12 cellular contexts compared by ENCODE assay signal in genomic region chr13:98652721-98653470, GRCh38.
A peak's percentile ranks its signal among the peaks of the same experiment; 100 is the strongest.
DNase-seq lines count a peak whose midpoint lies in the region; ATAC-seq, FAIRE-seq and TF ChIP-seq lines count a peak whose summit lies in the region.
"Had no signal": no experiment of that assay in that cellular context is flagged by ENCODE, and none has a peak within 500 bp of the region (broad histone marks: within the 10 kb centered on the region; RNA-seq: fewer than 3 reads in every experiment).

No MANE protein-coding gene starts in this region.

- peak overlapping the region; percentile 78 for H3K4me3 Mint-ChIP-seq in CD8-positive, alpha-beta T cell
- H3K4me3 Mint-ChIP-seq: CD14-positive monocyte; effector memory CD8-positive, alpha-beta T cell had no signal

- H3K27ac ChIP-seq in CD8-positive, alpha-beta T cell (ENCODE audit: low read depth, low read length), result no peak overlapping the region
- no peak overlapping the region for H3K27ac ChIP-seq in fibroblast of lung (ENCODE audit: insufficient read depth, low read length)
- H3K27ac ChIP-seq: brain microvascular endothelial cell had no signal

- peaks cover 2% of the 10 kb centered on the region for H3K4me1 Mint-ChIP-seq in CD8-positive, alpha-beta T cell (ENCODE audit: low read depth)

- H3K27ac Mint-ChIP-seq in CD8-positive, alpha-beta T cell, result no peak overlapping the region
- H3K27ac Mint-ChIP-seq: effector memory CD8-positive, alpha-beta T cell had no signal

- peaks cover 5% of the 10 kb centered on the region for H3K27me3 Mint-ChIP-seq in CD8-positive, alpha-beta T cell (ENCODE audit: low read depth)

- peak overlapping the region; percentile 61 for H2AFZ ChIP-seq in fibroblast of lung (ENCODE audit: low read length)

- intact Hi-C loops in CD8-positive, alpha-beta T cell (cut with DNase I, micrococcal nuclease), result loop anchor here (1.0 to 10.0 kb wide), 3 partner anchors 18 to 208 kb away; no protein-coding TSS in a partner anchor

- H3K9me3 Mint-ChIP-seq in CD8-positive, alpha-beta T cell, result no peaks in the 10 kb centered on the region
- H3K9me3 Mint-ChIP-seq: effector memory CD8-positive, alpha-beta T cell had no signal

- peak; percentile 11 for ATAC-seq in CD8-positive, alpha-beta T cell
- ATAC-seq in GM19351 (IDR thresholded peaks at IDR 0.05; ENCODE audit: unreplicated experiment) (peak; percentile 27), HG03460 (IDR thresholded peaks at IDR 0.05; ENCODE audit: unreplicated experiment) (peak; percentile 31)

- no peak overlapping the region for H3K4me3 ChIP-seq in CD8-positive, alpha-beta T cell (ENCODE audit: low read depth, low read length)
- no peak overlapping the region for H3K4me3 ChIP-seq in fibroblast of lung (replicated peaks in 1 of 4; ENCODE audit: control extremely low read depth in 1 of 4, insufficient read depth in 1 of 4, low read depth in 3 of 4, low read length in 4 of 4)

- CTCF ChIA-PET in CD8-positive, alpha-beta T cell (lab: Charles Lee), result interaction anchor here (0.6 to 8.5 kb wide), 59 partner anchors 9 to 301 kb away, joined by 3 to 242 read pairs (median 5); no protein-coding TSS in a partner anchor

- no peaks in the 10 kb centered on the region for H4K20me1 ChIP-seq in fibroblast of lung (ENCODE audit: control insufficient read depth, extremely low read depth, insufficient read depth, low read length)

- no peaks in the 10 kb centered on the region for H3K27me3 ChIP-seq in CD8-positive, alpha-beta T cell (ENCODE audit: insufficient read depth, low read length)
- H3K27me3 ChIP-seq in fibroblast of lung (ENCODE audit: control insufficient read depth, insufficient read depth, low read length), result no peaks in the 10 kb centered on the region
- H3K27me3 ChIP-seq: brain microvascular endothelial cell had no signal

- FAIRE-seq in frontal cortex (lab: Jason Lieb, UNC), result no peak
- FAIRE-seq: islet of Langerhans had no signal

- DNase-seq in CD8-positive, alpha-beta T cell, result no peak
- DNase-seq in fibroblast of lung (ENCODE audit: low read depth in 2 of 2) (no peak), NCI-H82 (lab: John Stamatoyannopoulos, UW) (no peak), OCI-M2 (lab: John Stamatoyannopoulos, UW; ENCODE audit: unreplicated experiment) (no peak), frontal cortex (ENCODE audit: low spot score in 2 of 2) (no peak), midbrain (lab: John Stamatoyannopoulos, UW) (no peak)

- POLR2A ChIA-PET in CD8-positive, alpha-beta T cell (lab: Charles Lee), result interaction anchor here (0.7 to 2.8 kb wide), 2 partner anchors 13 to 207 kb away, joined by 3 to 15 read pairs; no protein-coding TSS in a partner anchor

- H3K9ac ChIP-seq in fibroblast of lung (ENCODE audit: insufficient read depth, low read length), result no peak overlapping the region

- TF ChIP-seq CTCF in CD8-positive, alpha-beta T cell (IDR thresholded peaks at IDR 0.05), result no peak
- no peak for TF ChIP-seq CTCF in fibroblast of lung (conservative IDR thresholded peaks at IDR 0.05 in 1 of 2, IDR thresholded peaks at IDR 0.05 in 1 of 2; ENCODE audit: low read depth in 1 of 2, low read length in 2 of 2)

- no peak overlapping the region for H3K4me2 ChIP-seq in fibroblast of lung (ENCODE audit: extremely low read depth, insufficient read depth, low read length)

- H3K4me1 ChIP-seq in CD8-positive, alpha-beta T cell (ENCODE audit: insufficient read depth, low read length), result peaks cover 3% of the 10 kb centered on the region
- no peaks in the 10 kb centered on the region for H3K4me1 ChIP-seq in fibroblast of lung (ENCODE audit: control insufficient read depth, extremely low read depth, insufficient read depth, low read length)

- no peaks in the 10 kb centered on the region for H3K36me3 Mint-ChIP-seq in CD8-positive, alpha-beta T cell
- H3K36me3 Mint-ChIP-seq: CD14-positive monocyte had no signal

- H3K79me2 ChIP-seq in fibroblast of lung (ENCODE audit: control insufficient read depth, insufficient read depth, low read length), result no peaks in the 10 kb centered on the region

- H3K36me3 ChIP-seq in CD8-positive, alpha-beta T cell (ENCODE audit: insufficient read depth, low read length), result no peaks in the 10 kb centered on the region
- H3K36me3 ChIP-seq in fibroblast of lung (ENCODE audit: control insufficient read depth, insufficient read depth, low read length), result no peaks in the 10 kb centered on the region
- H3K36me3 ChIP-seq: brain microvascular endothelial cell had no signal

- H3K9me3 ChIP-seq in CD8-positive, alpha-beta T cell (ENCODE audit: low read length), result no peaks in the 10 kb centered on the region
- H3K9me3 ChIP-seq in fibroblast of lung (ENCODE audit: control insufficient read depth, insufficient read depth, low read depth, low read length), result no peaks in the 10 kb centered on the region
